8 cellular contexts compared by ENCODE assay signal in genomic region chr3:120450914-120451669, GRCh38. TPM values are rescaled to one million over a fixed set of nuclear protein-coding genes. Genes with fewer than 3 reads are reported as not detected.
A peak's percentile ranks its signal among the peaks of the same experiment; 100 is the strongest.
DNase-seq lines count a peak whose midpoint lies in the region; ATAC-seq lines count a peak whose summit lies in the region.

FSTL1 (minus strand) TSS chr3:120450992; CDS start chr3:120450746, 246 bp downstream.

- peaks cover 9% of the 10 kb centered on the region for H3K4me1 Mint-ChIP-seq in activated T-cell treated with anti-CD3 and anti-CD28 coated beads, Interleukin-2, amount 50 U/mL, for 72 hours (ENCODE audit: low read depth)
- peaks cover 14% of the 10 kb centered on the region for H3K4me1 Mint-ChIP-seq in activated naive CD4-positive, alpha-beta T cell treated with anti-CD3 and anti-CD28 coated beads, Interleukin-2, amount 50 U/mL, for 24 hours

- H3K4me3 Mint-ChIP-seq in activated T-cell treated with anti-CD3 and anti-CD28 coated beads, Interleukin-2, amount 50 U/mL, for 72 hours = peak within 1 kb of the TSS; percentile 82 to 87
- H3K4me3 Mint-ChIP-seq in activated naive CD4-positive, alpha-beta T cell treated with anti-CD3 and anti-CD28 coated beads, Interleukin-2, amount 50 U/mL, for 24 hours = peak within 1 kb of the TSS; percentile 76

- no peak within 1 kb of the TSS for H3K27ac Mint-ChIP-seq in activated T-cell treated with anti-CD3 and anti-CD28 coated beads, Interleukin-2, amount 50 U/mL, for 72 hours
- no peak within 1 kb of the TSS for H3K27ac Mint-ChIP-seq in activated naive CD4-positive, alpha-beta T cell treated with anti-CD3 and anti-CD28 coated beads, Interleukin-2, amount 50 U/mL, for 24 hours

- peaks cover 2% of the 10 kb centered on the region in 2 donors for H3K36me3 Mint-ChIP-seq in activated T-cell treated with anti-CD3 and anti-CD28 coated beads, Interleukin-2, amount 50 U/mL, for 72 hours (ENCODE audit: insufficient read depth in 2 of 2)
- no peaks in the 10 kb centered on the region for H3K36me3 Mint-ChIP-seq in activated naive CD4-positive, alpha-beta T cell treated with anti-CD3 and anti-CD28 coated beads, Interleukin-2, amount 50 U/mL, for 24 hours

- H3K27me3 Mint-ChIP-seq in activated T-cell treated with anti-CD3 and anti-CD28 coated beads, Interleukin-2, amount 50 U/mL, for 72 hours (ENCODE audit: low read depth) = peaks cover 57% of the 10 kb centered on the region
- H3K27me3 Mint-ChIP-seq in activated naive CD4-positive, alpha-beta T cell treated with anti-CD3 and anti-CD28 coated beads, Interleukin-2, amount 50 U/mL, for 24 hours = peaks cover 34% of the 10 kb centered on the region

- intact Hi-C loops in head of caudate nucleus (cut with DNase I) = no loop called here

- DNase-seq in activated T-cell treated with anti-CD3 and anti-CD28 coated beads, Interleukin-2, amount 50 U/mL, for 72 hours = peak in 1 of 2 donors; percentile 14
- no peak for DNase-seq in activated T-cell treated with anti-CD3 and anti-CD28 coated beads, Interleukin-2, amount 50 U/mL, for 1 hour
- DNase-seq in head of caudate nucleus (peak in 34 of 42 donors; percentile 4 to 63 (median 30)), occipital lobe (lab: John Stamatoyannopoulos, UW) (peak; percentile 16), HT-29 (ENCODE audit: low spot score) (no peak)

- peak; percentile 55 to 64 for ATAC-seq in activated T-cell treated with anti-CD3 and anti-CD28 coated beads, Interleukin-2, amount 50 U/mL, for 72 hours (replicated peaks in 1 of 2)
- no peak for ATAC-seq in HG02870 (IDR thresholded peaks at IDR 0.05; ENCODE audit: unreplicated experiment)
- ATAC-seq in GM18909 (IDR thresholded peaks at IDR 0.05; ENCODE audit: poor library complexity, unreplicated experiment) = no peak

- no peaks in the 10 kb centered on the region for H3K9me3 Mint-ChIP-seq in activated T-cell treated with anti-CD3 and anti-CD28 coated beads, Interleukin-2, amount 50 U/mL, for 72 hours
- no peaks in the 10 kb centered on the region for H3K9me3 Mint-ChIP-seq in activated naive CD4-positive, alpha-beta T cell treated with anti-CD3 and anti-CD28 coated beads, Interleukin-2, amount 50 U/mL, for 24 hours

RNA-seq across cellular contexts. Expression of gene FSTL1, which starts in this region (rescaled TPM):
- 1 to 10 TPM; 1.3 to 1.7 TPM for total RNA-seq in activated T-cell treated with anti-CD3 and anti-CD28 coated beads, Interleukin-2, amount 50 U/mL, for 72 hours
- 63.8 TPM for total RNA-seq in occipital lobe
- total RNA-seq in HT-29 (2014; rRNA removed; shearing (Covaris generic)) = 0.08 TPM in 1 of 2 replicates, not detected in the other

Comparison
In these comparisons a context has a peak if more than half of its experiments do, and no peak if none do; other contexts are left out.
1. RNA of gene FSTL1 (total RNA-seq): 63.8 TPM in occipital lobe (single experiment); 1.3 to 1.7 TPM in activated T-cell treated with anti-CD3 and anti-CD28 coated beads, Interleukin-2, amount 50 U/mL, for 72 hours and 0.08 TPM in HT-29; every median in the first group is over 10 times any median in the second.
2. ATAC-seq: peak in activated T-cell treated with anti-CD3 and anti-CD28 coated beads, Interleukin-2, amount 50 U/mL, for 72 hours (2 of 2); none in HG02870 (single experiment) and GM18909 (single experiment).
3. DNase-seq: peak in head of caudate nucleus (34 of 42) and occipital lobe (single experiment); none in activated T-cell treated with anti-CD3 and anti-CD28 coated beads, Interleukin-2, amount 50 U/mL, for 1 hour (single experiment) and HT-29 (single experiment).